In genomic region chr19:52297601-52298358, GRCh38 we compare ENCODE assay signal across 8 cellular contexts. TPM values are rescaled to one million over a fixed set of nuclear protein-coding genes. Genes with fewer than 3 reads are reported as not detected.
DNase-seq lines count a peak whose midpoint lies in the region; ATAC-seq and TF ChIP-seq lines count a peak whose summit lies in the region.

No MANE protein-coding gene starts in this region.

- intact Hi-C loops in left ventricle myocardium inferior (cut with micrococcal nuclease), result no loop called here
- intact Hi-C loops in Right ventricle myocardium inferior (cut with DNase I), result loop anchor here (2.0 to 5.0 kb wide), 2 partner anchors 39 to 305 kb away; partner anchors contain the start of gene ZNF610

- H3K27me3 ChIP-seq in left ventricle myocardium inferior (ENCODE audit: low read depth) (no peaks in the 10 kb centered on the region), OCI-LY3 (ENCODE audit: low read depth, low read length) (no peaks in the 10 kb centered on the region)

- H3K36me3 Mint-ChIP-seq in effector memory CD8-positive, alpha-beta T cell (ENCODE audit: insufficient read depth), result peaks cover 46% of the 10 kb centered on the region
- H3K36me3 Mint-ChIP-seq in nephron (ENCODE audit: low read depth), result peaks cover 81% of the 10 kb centered on the region

- H3K4me3 ChIP-seq in left ventricle myocardium inferior (peak overlapping the region; percentile 95), OCI-LY3 (ENCODE audit: low read length) (peak overlapping the region; percentile 85)

- TF ChIP-seq CTCF in left ventricle myocardium inferior (IDR thresholded peaks at IDR 0.05; ENCODE audit: borderline replicate concordance) (no peak), OCI-LY3 (IDR thresholded peaks at IDR 0.05; ENCODE audit: low read depth, low read length) (no peak), nephron (IDR thresholded peaks at IDR 0.05; ENCODE audit: unreplicated experiment in 3 of 3) (no peak)

- peaks cover 22% of the 10 kb centered on the region for H3K4me1 ChIP-seq in left ventricle myocardium inferior
- peaks cover 7% of the 10 kb centered on the region for H3K4me1 ChIP-seq in OCI-LY3 (ENCODE audit: low read length)

- H3K27ac ChIP-seq in left ventricle myocardium inferior (replicated peaks) (peak overlapping the region; percentile 97), OCI-LY3 (ENCODE audit: low read length) (peak overlapping the region; percentile 58)

- DNase-seq in left ventricle myocardium inferior (no peak), Right ventricle myocardium inferior (ENCODE audit: missing footprints) (no peak), GDM1 (lab: John Stamatoyannopoulos, UW) (no peak), NCI-H1105 (lab: John Stamatoyannopoulos, UW) (no peak)
- no peak for DNase-seq in effector memory CD8-positive, alpha-beta T cell

- 0 out of 2 replicates have a peak overlapping the region, but pooled peaks have one; percentile 69 for H2AFZ ChIP-seq in OCI-LY3 (ENCODE audit: low read depth, low read length)

- no peak for ATAC-seq in Right ventricle myocardium inferior
- ATAC-seq in effector memory CD8-positive, alpha-beta T cell (replicated peaks), result no peak
- no peak for ATAC-seq in GM18861 (IDR thresholded peaks at IDR 0.05; ENCODE audit: unreplicated experiment)

- peak overlapping the region; percentile 93 for H3K4me2 ChIP-seq in OCI-LY3 (ENCODE audit: low read length)

- peaks cover 0 to 10% of the 10 kb centered on the region in 2 donors for H3K9me3 Mint-ChIP-seq in effector memory CD8-positive, alpha-beta T cell
- peaks cover 42% of the 10 kb centered on the region for H3K9me3 Mint-ChIP-seq in nephron

- peaks cover 14 to 18% of the 10 kb centered on the region in 2 donors for H3K4me1 Mint-ChIP-seq in effector memory CD8-positive, alpha-beta T cell (ENCODE audit: low read depth in 2 of 2)
- peaks cover 10% of the 10 kb centered on the region for H3K4me1 Mint-ChIP-seq in nephron

- H3K27me3 Mint-ChIP-seq in effector memory CD8-positive, alpha-beta T cell, result no peaks in the 10 kb centered on the region
- H3K27me3 Mint-ChIP-seq in nephron (ENCODE audit: low read depth), result no peaks in the 10 kb centered on the region

- H4K20me1 ChIP-seq in OCI-LY3 (ENCODE audit: insufficient read depth, low read length), result no peaks in the 10 kb centered on the region

- H3K27ac Mint-ChIP-seq in effector memory CD8-positive, alpha-beta T cell, result peak overlapping the region; percentile 94 to 99
- H3K27ac Mint-ChIP-seq in nephron, result peak overlapping the region; percentile 79 to 89 (median 88)

- H3K79me2 ChIP-seq in OCI-LY3 (ENCODE audit: low read length), result peaks cover 23% of the 10 kb centered on the region

- H3K9me3 ChIP-seq in left ventricle myocardium inferior (replicated peaks) (peaks cover 8% of the 10 kb centered on the region), OCI-LY3 (ENCODE audit: insufficient read depth, low read length) (peaks cover 12% of the 10 kb centered on the region; the same call in 1 of the 2 replicates)

- peak overlapping the region; percentile 89 for H3K9ac ChIP-seq in OCI-LY3 (ENCODE audit: low read length)

- H3K4me3 Mint-ChIP-seq in effector memory CD8-positive, alpha-beta T cell, result peak overlapping the region; percentile 92 to 95
- H3K4me3 Mint-ChIP-seq in nephron, result peak overlapping the region; percentile 88 to 91 (median 90)

- H3K36me3 ChIP-seq in left ventricle myocardium inferior (peaks cover 45% of the 10 kb centered on the region), OCI-LY3 (replicated peaks; ENCODE audit: low read depth, low read length) (peaks cover 61% of the 10 kb centered on the region)

RNA-seq across cellular contexts. Expression of gene ZNF480, which starts 0.8 kb away (rescaled TPM):
- 18.9 TPM for total RNA-seq in left ventricle myocardium inferior
- 18.5 TPM for total RNA-seq in Right ventricle myocardium inferior

RNA-seq across cellular contexts. Expression of gene ZNF766, which starts 28.4 kb away (rescaled TPM):
- 9.2 TPM for total RNA-seq in left ventricle myocardium inferior
- 9.7 TPM for total RNA-seq in Right ventricle myocardium inferior

RNA-seq across cellular contexts. Expression of gene ZNF610, which starts 38.3 kb away (rescaled TPM):
- total RNA-seq in left ventricle myocardium inferior, result 5.1 TPM
- 2.5 TPM for total RNA-seq in Right ventricle myocardium inferior
